18 cellular contexts compared by ENCODE assay signal in the genomic region with DNA sequence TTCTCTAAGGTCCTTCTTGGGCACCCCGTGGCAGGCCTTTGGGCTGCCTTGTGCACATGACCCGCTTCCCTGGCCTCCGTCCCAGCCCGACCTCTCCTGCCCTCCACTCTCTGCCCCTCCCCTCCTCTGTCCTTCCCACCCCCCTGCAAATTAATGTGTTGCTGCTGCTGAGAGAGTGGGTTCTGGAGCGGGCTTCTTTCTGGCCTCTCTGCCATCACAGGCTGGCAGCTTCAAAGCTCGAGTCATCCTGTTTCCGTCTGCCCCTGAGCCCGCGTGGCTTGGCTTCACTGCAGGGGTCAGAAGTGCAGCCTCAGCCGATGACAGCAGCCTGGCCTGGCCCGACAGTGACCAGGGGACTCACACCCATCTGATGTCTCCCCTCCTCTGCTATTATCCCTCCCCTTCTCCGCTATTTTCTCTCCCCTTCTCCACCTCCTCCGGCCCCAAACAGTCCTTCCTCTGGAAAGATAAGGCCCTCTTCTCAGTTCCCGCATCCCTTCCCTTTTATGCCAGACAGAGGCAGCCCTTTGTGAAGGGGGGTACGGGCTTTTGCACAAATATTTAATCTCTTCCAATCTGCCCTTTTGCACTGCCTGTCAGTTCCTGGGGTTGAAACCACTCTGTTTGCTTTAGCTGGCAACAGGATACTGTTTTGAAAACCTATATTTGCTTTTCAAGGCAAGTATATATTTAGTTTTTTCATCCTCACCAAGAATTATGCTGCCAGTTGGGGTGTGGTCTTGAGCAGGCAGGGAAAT. TPM values are rescaled to one million over a fixed set of nuclear protein-coding genes. Genes with fewer than 3 reads are reported as not detected.
A peak's percentile ranks its signal among the peaks of the same experiment; 100 is the strongest.
DNase-seq lines count a peak whose midpoint lies in the region; ATAC-seq and TF ChIP-seq lines count a peak whose summit lies in the region.
"Not testable (repeated sequence)": the region's sequence is repeated elsewhere in the genome, so short reads cannot be mapped to it uniquely, and the experiment has no call there.
"Had no signal": no experiment of that assay in that cellular context is flagged by ENCODE, and none has a peak within 500 bp of the region (broad histone marks: within the 10 kb centered on the region; RNA-seq: fewer than 3 reads in every experiment).

No MANE protein-coding gene starts in this region.

- BruUV-seq in Caco-2 (replicated peaks; lab: Mats Ljungman, UMichigan); IMR-90 (replicated peaks; lab: Mats Ljungman, UMichigan): not testable (repeated sequence)

- not testable (repeated sequence) for TF ChIP-seq EP300 in upper lobe of left lung (IDR thresholded peaks at IDR 0.05)

- not testable (repeated sequence) for TF ChIP-seq CTCF in Caco-2 (IDR thresholded peaks at IDR 0.05; ENCODE audit: insufficient read depth in 1 of 2, low read depth in 1 of 2, low read length in 1 of 2, severe bottlenecking in 1 of 2, unreplicated experiment in 1 of 2); IMR-90 (conservative IDR thresholded peaks at IDR 0.05; ENCODE audit: low read depth, low read length); colonic mucosa (IDR thresholded peaks at IDR 0.05); upper lobe of left lung (IDR thresholded peaks at IDR 0.05)

- not testable (repeated sequence) for H3K4ac ChIP-seq in IMR-90 (ENCODE audit: low read depth, low read length)

- peaks cover 14% of the 10 kb centered on the region for H3K4me1 Mint-ChIP-seq in Caco-2 (ENCODE audit: low read depth, unreplicated experiment)
- not testable (repeated sequence) for H3K4me1 Mint-ChIP-seq in T-helper 2 cell treated with Interferon-gamma antibody and Interleukin-4, amounts not matched to agents 5 μg/mL and 100 μg/mL, for 36 hours (ENCODE audit: low read depth)

- not testable (repeated sequence) for H3K4me1 ChIP-seq in Caco-2; IMR-90 (ENCODE audit: control insufficient read depth, insufficient read depth, low read length); colonic mucosa; right cardiac atrium (ENCODE audit: control insufficient read depth, insufficient read depth, low read length)
- H3K4me1 ChIP-seq in mesodermal cell (ENCODE audit: control insufficient read depth, insufficient read depth, low read length, poor library complexity, severe bottlenecking) (peaks cover 11% of the 10 kb centered on the region), upper lobe of left lung (peaks cover 8 to 12% (median 11%) of the 10 kb centered on the region in 4 donors)

- TF ChIP-seq RAD21 in IMR-90 (IDR thresholded peaks at IDR 0.05; ENCODE audit: low read length), result not testable (repeated sequence)

- not testable (repeated sequence) for H3K4me3 ChIP-seq in Caco-2 (ENCODE audit: low read depth, low read length); IMR-90 (ENCODE audit: insufficient read depth, low read depth, low read length); colonic mucosa; right cardiac atrium (ENCODE audit: low read length); mesodermal cell (ENCODE audit: extremely low read depth, insufficient read depth, low read length, poor library complexity, severe bottlenecking); upper lobe of left lung

- not testable (repeated sequence) for H2AK5ac ChIP-seq in IMR-90 (ENCODE audit: low read depth, low read length)

- H3K27ac Mint-ChIP-seq in Caco-2 (ENCODE audit: unreplicated experiment), result not testable (repeated sequence)
- H3K27ac Mint-ChIP-seq in T-helper 2 cell treated with Interferon-gamma antibody and Interleukin-4, amounts not matched to agents 5 μg/mL and 100 μg/mL, for 36 hours, result peak overlapping the region; percentile 14

- not testable (repeated sequence) for H3K9me1 ChIP-seq in IMR-90 (ENCODE audit: insufficient read depth, low read length)

- peak; percentile 59 for ATAC-seq in IMR-90 (ENCODE audit: low read depth)
- peak; percentile 63 to 82 for ATAC-seq in right cardiac atrium
- peak; percentile 48 to 58 for ATAC-seq in upper lobe of left lung (ENCODE audit: low FRiP score in 2 of 2)

- H2BK20ac ChIP-seq in IMR-90 (ENCODE audit: low read depth, low read length), result not testable (repeated sequence)

- not testable (repeated sequence) for TF ChIP-seq POLR2A in IMR-90 (IDR thresholded peaks at IDR 0.05; ENCODE audit: low read depth, low read length); upper lobe of left lung (IDR thresholded peaks at IDR 0.05)

- H3K4me3 Mint-ChIP-seq in Caco-2 (ENCODE audit: unreplicated experiment), result peak overlapping the region; percentile 40
- H3K4me3 Mint-ChIP-seq in T-helper 2 cell treated with Interferon-gamma antibody and Interleukin-4, amounts not matched to agents 5 μg/mL and 100 μg/mL, for 36 hours, result not testable (repeated sequence)

- H3K23ac ChIP-seq in IMR-90 (ENCODE audit: low read depth, low read length), result not testable (repeated sequence)

- H2BK120ac ChIP-seq in IMR-90 (ENCODE audit: low read depth, low read length), result not testable (repeated sequence)

- H4K5ac ChIP-seq in IMR-90 (ENCODE audit: low read depth, low read length), result not testable (repeated sequence)

- in situ Hi-C loops in IMR-90 (cut with MboI; ENCODE audit: low sequenced_read_pairs), result not testable (repeated sequence)

- not testable (repeated sequence) for H3K18ac ChIP-seq in IMR-90 (ENCODE audit: low read depth, low read length)

- H4K20me1 ChIP-seq in IMR-90 (ENCODE audit: insufficient read depth, low read length), result not testable (repeated sequence)

- H3K27me3 ChIP-seq in Caco-2 (replicated peaks; ENCODE audit: control insufficient read depth, insufficient read depth, low read length); IMR-90 (ENCODE audit: control insufficient read depth, insufficient read depth, low read length); colonic mucosa; right cardiac atrium (ENCODE audit: control insufficient read depth, insufficient read depth); upper lobe of left lung: not testable (repeated sequence)

- H4K8ac ChIP-seq in IMR-90 (ENCODE audit: low read depth in 2 of 2, low read length in 2 of 2), result not testable (repeated sequence)

- not testable (repeated sequence) for H2BK5ac ChIP-seq in IMR-90 (ENCODE audit: low read depth, low read length, poor library complexity, severe bottlenecking)

- not testable (repeated sequence) for H2BK15ac ChIP-seq in IMR-90 (ENCODE audit: low read depth, low read length)

- H3K36me3 ChIP-seq in Caco-2 (ENCODE audit: control insufficient read depth, insufficient read depth, low read length); IMR-90 (ENCODE audit: control insufficient read depth, insufficient read depth, low read length); colonic mucosa; mesodermal cell (ENCODE audit: control insufficient read depth, insufficient read depth, low read length); upper lobe of left lung: not testable (repeated sequence)

- 0 out of 2 replicates have a peak overlapping the region, but pooled peaks have one; percentile 40 for H3K14ac ChIP-seq in IMR-90 (replicated peaks; ENCODE audit: low read depth, low read length)

- not testable (repeated sequence) for H3K9ac ChIP-seq in IMR-90 (ENCODE audit: low read depth, low read length); colonic mucosa (ENCODE audit: low read depth in 2 of 2, low read length in 2 of 2)

- H3K56ac ChIP-seq in IMR-90 (ENCODE audit: extremely low read depth, insufficient read depth, low read length), result not testable (repeated sequence)

- H3K27me3 Mint-ChIP-seq in Caco-2 (ENCODE audit: insufficient read depth, unreplicated experiment), result not testable (repeated sequence)
- peaks cover 18% of the 10 kb centered on the region for H3K27me3 Mint-ChIP-seq in T-helper 2 cell treated with Interferon-gamma antibody and Interleukin-4, amounts not matched to agents 5 μg/mL and 100 μg/mL, for 36 hours (ENCODE audit: low read depth)

- CTCF ChIA-PET in Caco-2 (lab: Charles Lee), result interaction anchor here (0.7 kb wide), 1 partner anchor 24 kb away, joined by 3 read pairs; no protein-coding TSS in a partner anchor
- CTCF ChIA-PET in IMR-90 (lab: Yijun Ruan, JAX), result interaction anchor here (1.6 kb wide), 1 partner anchor 14 kb away, joined by 6 read pairs; no protein-coding TSS in a partner anchor

- H3K36me3 Mint-ChIP-seq in Caco-2 (ENCODE audit: insufficient read depth, unreplicated experiment); T-helper 2 cell treated with Interferon-gamma antibody and Interleukin-4, amounts not matched to agents 5 μg/mL and 100 μg/mL, for 36 hours (ENCODE audit: low read depth): not testable (repeated sequence)

- H3K79me1 ChIP-seq in IMR-90 (ENCODE audit: low read depth in 1 of 2, low read length in 2 of 2), result not testable (repeated sequence)

- DNase-seq in Caco-2; IMR-90; T-helper 2 cell treated with Interferon-gamma antibody and Interleukin-4, amounts not matched to agents 5 μg/mL and 100 μg/mL, for 36 hours (ENCODE audit: low spot score): not testable (repeated sequence)
- DNase-seq in NCI-H748 (lab: John Stamatoyannopoulos, UW; ENCODE audit: unreplicated experiment) (peak; percentile 56), colonic mucosa (peak; percentile 30), right cardiac atrium (peak in 2 of 3 donors; percentile 76), upper lobe of left lung (peak in 1 of 2 donors; percentile 17)

- dilution Hi-C loops in IMR-90 (cut with HindIII; ENCODE audit: low sequenced_read_pairs, unreplicated experiment), result not testable (repeated sequence)

- H2AFZ ChIP-seq in IMR-90 (replicated peaks; ENCODE audit: low read length, poor library complexity), result peak overlapping the region; percentile 41

- H3K9me3 Mint-ChIP-seq in Caco-2 (ENCODE audit: unreplicated experiment); T-helper 2 cell treated with Interferon-gamma antibody and Interleukin-4, amounts not matched to agents 5 μg/mL and 100 μg/mL, for 36 hours: not testable (repeated sequence)

- H3K9me3 ChIP-seq in Caco-2; IMR-90 (ENCODE audit: control insufficient read depth, insufficient read depth, low read length); colonic mucosa; right cardiac atrium (ENCODE audit: control insufficient read depth, low read length); mesodermal cell (ENCODE audit: control insufficient read depth, low read length); upper lobe of left lung: not testable (repeated sequence)

- intact Hi-C loops in Caco-2 (cut with micrococcal nuclease; ENCODE audit: unreplicated experiment); IMR-90 (cut with micrococcal nuclease); colonic mucosa (cut with DNase I); right cardiac atrium (cut with DNase I): not testable (repeated sequence)

- POLR2A ChIA-PET in Caco-2 (lab: Charles Lee); IMR-90 (lab: Charles Lee; ENCODE audit: unreplicated experiment): not testable (repeated sequence)

- not testable (repeated sequence) for H3K27ac ChIP-seq in IMR-90 (ENCODE audit: insufficient read depth, low read length); colonic mucosa; right cardiac atrium (ENCODE audit: low read length)
- H3K27ac ChIP-seq in mesodermal cell (ENCODE audit: low read depth, low read length, severe bottlenecking) (peak overlapping the region; percentile 49), upper lobe of left lung (peak overlapping the region in 2 of 4 donors; percentile 42 to 67)

- H3K4me2 ChIP-seq in IMR-90 (ENCODE audit: low read depth, low read length), result not testable (repeated sequence)

- not testable (repeated sequence) for H2AK9ac ChIP-seq in IMR-90 (replicated peaks; ENCODE audit: low read depth, low read length, poor library complexity)

- WGBS in IMR-90 (ENCODE audit: extremely low coverage in 2 of 2, insufficient read length in 1 of 2), 2 experiments, result no CpG with 5 or more reads among the region's 15 CpGs
- WGBS in right cardiac atrium, result 11% methylated on average over 14 of the region's 15 CpGs
- WGBS in mesodermal cell (ENCODE audit: insufficient coverage in 2 of 2), 2 experiments, result 29 to 46% methylated on average over 4 to 10 of the region's 15 CpGs
- 9 to 14% methylated on average over 10 to 15 of the region's 15 CpGs for WGBS in upper lobe of left lung, 2 donors

- not testable (repeated sequence) for H4K91ac ChIP-seq in IMR-90 (ENCODE audit: insufficient read depth, low read depth, low read length)

RNA-seq across cellular contexts. Expression of gene LYZL2, which starts 24.0 kb away (rescaled TPM):
- total RNA-seq in Caco-2 (2022) (not detected in 2 replicates), IMR-90 (2012; rRNA removed) (not detected in 2 replicates), colonic mucosa (not detected), right cardiac atrium (not detected), upper lobe of left lung (not detected)
- polyA plus RNA-seq in IMR-90 (2012; rRNA removed) (not detected in 2 replicates), right cardiac atrium (not detected)
- polyA plus RNA-seq in IMR-90 (2012; cell fraction: cytosol; rRNA removed), result not detected in 2 replicates
- polyA plus RNA-seq in IMR-90 (2012; cell fraction: nucleus; rRNA removed; ENCODE audit: low replicate concordance), result not detected in 2 replicates
- not detected for polyA plus RNA-seq in mesodermal cell (2013, experiment 1 of 2)
- polyA plus RNA-seq in mesodermal cell (2013, experiment 2 of 2), result not detected
- total RNA-seq: activated T-helper 17 cell treated with anti-CD3 and anti-CD28 coated beads, Interleukin-2, amount 50 U/mL, for 72 hours; CD8-positive, alpha-beta memory T cell; GM12878; kidney epithelial cell; M059J; natural killer cell treated with Interleukin-12 subunit alpha and Interleukin-12 subunit beta and Interleukin-15 and Interleukin-18, amount 100 ng/mL, for 72 hours; posterior vena cava; skeletal muscle tissue; stomach had no signal
- polyA plus RNA-seq: CD8-positive, alpha-beta memory T cell; GM12878; IgD-negative memory B cell; stomach had no signal
